In genomic region chr11:32210601-32211000, GRCh38 we compare ENCODE assay signal across 15 cellular contexts.
DNase-seq lines count a peak whose midpoint lies in the region; ATAC-seq, FAIRE-seq and TF ChIP-seq lines count a peak whose summit lies in the region.
"Had no signal": no experiment of that assay in that cellular context is flagged by ENCODE, and none has a peak within 500 bp of the region (broad histone marks: within the 10 kb centered on the region; RNA-seq: fewer than 3 reads in every experiment).

No MANE protein-coding gene starts in this region.

- no peak for FAIRE-seq in RCC 7860 (lab: Jason Lieb, UNC)
- FAIRE-seq: endothelial cell of umbilical vein had no signal

- no peaks in the 10 kb centered on the region for H3K9me3 ChIP-seq in CD8-positive, alpha-beta memory T cell (ENCODE audit: low read length)
- H3K9me3 ChIP-seq: HAP-1, right lobe of liver, SJSA1 had no signal

- TF ChIP-seq CTCF in choroid plexus epithelial cell (conservative IDR thresholded peaks at IDR 0.05; ENCODE audit: low read depth, low read length): no peak

- peaks cover 0 to 2% (median 0%) of the 10 kb centered on the region in 5 donors for H3K9me3 Mint-ChIP-seq in CD8-positive, alpha-beta memory T cell
- H3K9me3 Mint-ChIP-seq: activated B cell treated with CpG ODN at 0.5 μM for 24 hours; activated naive CD8-positive, alpha-beta T cell treated with anti-CD3 and anti-CD28 coated beads for 36 hours; nephron progenitor cell; stimulated activated memory B cell treated with anti-CD40 and anti-IgM and Interleukin-4, amounts not matched to agents 10 μg/mL and 1 μg/mL and 100 μg/mL, for 72 hours had no signal

- no peaks in the 10 kb centered on the region for H3K4me1 ChIP-seq in CD8-positive, alpha-beta memory T cell (ENCODE audit: insufficient read depth, low read length)
- H3K4me1 ChIP-seq: HAP-1, right lobe of liver, SJSA1 had no signal

- H3K4me1 Mint-ChIP-seq in CD8-positive, alpha-beta memory T cell: no peaks in the 10 kb centered on the region
- H3K4me1 Mint-ChIP-seq: activated B cell treated with CpG ODN at 0.5 μM for 24 hours; activated naive CD8-positive, alpha-beta T cell treated with anti-CD3 and anti-CD28 coated beads for 36 hours; stimulated activated memory B cell treated with anti-CD40 and anti-IgM and Interleukin-4, amounts not matched to agents 10 μg/mL and 1 μg/mL and 100 μg/mL, for 72 hours had no signal

- intact Hi-C loops in head of caudate nucleus (cut with DNase I): no loop called here

- no peak overlapping the region for H3K4me3 ChIP-seq in choroid plexus epithelial cell (ENCODE audit: low read depth, low read length)
- H3K4me3 ChIP-seq in skeletal muscle cell (ENCODE audit: low read depth, low read length): no peak overlapping the region
- no peak overlapping the region for H3K4me3 ChIP-seq in CD8-positive, alpha-beta memory T cell (ENCODE audit: low read length)
- H3K4me3 ChIP-seq: HAP-1, right lobe of liver, SJSA1 had no signal

- no peak for ATAC-seq in HG03342 (IDR thresholded peaks at IDR 0.05; ENCODE audit: unreplicated experiment)
- ATAC-seq: right lobe of liver; stimulated activated memory B cell treated with anti-CD40 and anti-IgM and Interleukin-4, amounts not matched to agents 10 μg/mL and 1 μg/mL and 100 μg/mL, for 72 hours had no signal

- no peak overlapping the region for H3K27ac ChIP-seq in CD8-positive, alpha-beta memory T cell (ENCODE audit: low read depth, low read length)
- H3K27ac ChIP-seq: right lobe of liver, SJSA1 had no signal

- DNase-seq in GM04503 (ENCODE audit: low read depth) (peak; percentile 16), RCC 7860 (ENCODE audit: low spot score) (peak; percentile 94), choroid plexus epithelial cell (ENCODE audit: low read depth) (peak; percentile 22), skeletal muscle cell (ENCODE audit: low read depth) (peak; percentile 75), head of caudate nucleus (no peak)
- no peak for DNase-seq in CD8-positive, alpha-beta memory T cell
- DNase-seq: activated B cell treated with CpG ODN at 0.5 μM for 24 hours; activated naive CD8-positive, alpha-beta T cell treated with anti-CD3 and anti-CD28 coated beads for 36 hours; nephron progenitor cell; right lobe of liver had no signal

- POLR2A ChIA-PET in CD8-positive, alpha-beta memory T cell (lab: Charles Lee): no interaction called here

- H3K4me3 Mint-ChIP-seq in CD8-positive, alpha-beta memory T cell: no peak overlapping the region
- H3K4me3 Mint-ChIP-seq: activated B cell treated with CpG ODN at 0.5 μM for 24 hours; activated naive CD8-positive, alpha-beta T cell treated with anti-CD3 and anti-CD28 coated beads for 36 hours; nephron progenitor cell; stimulated activated memory B cell treated with anti-CD40 and anti-IgM and Interleukin-4, amounts not matched to agents 10 μg/mL and 1 μg/mL and 100 μg/mL, for 72 hours had no signal

- H3K27ac Mint-ChIP-seq in CD8-positive, alpha-beta memory T cell: no peak overlapping the region
- H3K27ac Mint-ChIP-seq: activated B cell treated with CpG ODN at 0.5 μM for 24 hours; activated naive CD8-positive, alpha-beta T cell treated with anti-CD3 and anti-CD28 coated beads for 36 hours; stimulated activated memory B cell treated with anti-CD40 and anti-IgM and Interleukin-4, amounts not matched to agents 10 μg/mL and 1 μg/mL and 100 μg/mL, for 72 hours had no signal

- no peaks in the 10 kb centered on the region for H3K27me3 ChIP-seq in CD8-positive, alpha-beta memory T cell (ENCODE audit: insufficient read depth, low read length, poor library complexity, severe bottlenecking)
- H3K27me3 ChIP-seq: right lobe of liver, SJSA1 had no signal

- peaks cover 9 to 30% of the 10 kb centered on the region in 2 donors for H3K27me3 Mint-ChIP-seq in CD8-positive, alpha-beta memory T cell
- H3K27me3 Mint-ChIP-seq: activated B cell treated with CpG ODN at 0.5 μM for 24 hours had no signal

- CTCF ChIA-PET in CD8-positive, alpha-beta memory T cell (lab: Charles Lee): no interaction called here

- no peaks in the 10 kb centered on the region for H3K36me3 Mint-ChIP-seq in CD8-positive, alpha-beta memory T cell
- H3K36me3 Mint-ChIP-seq: activated naive CD8-positive, alpha-beta T cell treated with anti-CD3 and anti-CD28 coated beads for 36 hours; stimulated activated memory B cell treated with anti-CD40 and anti-IgM and Interleukin-4, amounts not matched to agents 10 μg/mL and 1 μg/mL and 100 μg/mL, for 72 hours had no signal

- no peaks in the 10 kb centered on the region for H3K36me3 ChIP-seq in CD8-positive, alpha-beta memory T cell (ENCODE audit: insufficient read depth, low read length)
- H3K36me3 ChIP-seq: HAP-1, right lobe of liver, SJSA1 had no signal

Comparison
In these comparisons a context has a peak if more than half of its experiments do, and no peak if none do; other contexts are left out.
1. DNase-seq: peak in GM04503 (single experiment), RCC 7860 (single experiment), choroid plexus epithelial cell (single experiment) and skeletal muscle cell (single experiment); none in head of caudate nucleus (0 of 42) and CD8-positive, alpha-beta memory T cell (0 of 5).